In genomic region chr2:216657963-216658362, GRCh38 we compare ENCODE assay signal across 1 cellular context.
TF ChIP-seq lines count a peak whose summit lies in the region.

No MANE protein-coding gene starts in this region.

TF ChIP-seq in WTC11, 78 proteins besides CTCF, POLR2A, EP300 and RAD21 (continued from another document):
- TF ChIP-seq NFATC4 (CRISPR knock-in tag; IDR thresholded peaks at IDR 0.05), result no peak
- no peak for TF ChIP-seq E2F5 (CRISPR knock-in tag; IDR thresholded peaks at IDR 0.05)
- TF ChIP-seq AR (CRISPR knock-in tag; IDR thresholded peaks at IDR 0.05), result no peak
- no peak for TF ChIP-seq ELF4 (CRISPR knock-in tag; IDR thresholded peaks at IDR 0.05; ENCODE audit: low read depth)
